ENCODE assay signal across 9 cellular contexts in genomic region chr7:2811476-2812118, GRCh38. TPM values are rescaled to one million over a fixed set of nuclear protein-coding genes. Genes with fewer than 3 reads are reported as not detected.
DNase-seq lines count a peak whose midpoint lies in the region; TF ChIP-seq lines count a peak whose summit lies in the region.
"Had no signal": no experiment of that assay in that cellular context is flagged by ENCODE, and none has a peak within 500 bp of the region (broad histone marks: within the 10 kb centered on the region; RNA-seq: fewer than 3 reads in every experiment).

No MANE protein-coding gene starts in this region.

- H3K4me2 ChIP-seq in skeletal muscle satellite cell (ENCODE audit: low read length) = peak overlapping the region; percentile 36

- no peaks in the 10 kb centered on the region; the same call in 1 of the 2 replicates for H3K36me3 ChIP-seq in iPS-20b (ENCODE audit: insufficient read depth, low read depth, low read length)
- H3K36me3 ChIP-seq in skeletal muscle satellite cell (ENCODE audit: insufficient read depth, low read length) = no peaks in the 10 kb centered on the region
- H3K36me3 ChIP-seq in WERI-Rb-1 = no peaks in the 10 kb centered on the region

- H3K4me3 ChIP-seq in cardiac fibroblast (replicated peaks in 1 of 2; ENCODE audit: low read depth in 2 of 2, low read length in 2 of 2) (peak overlapping the region; percentile 18 to 41), iPS-20b (ENCODE audit: low read length) (no peak overlapping the region), skeletal muscle satellite cell (ENCODE audit: low read length) (no peak overlapping the region), WERI-Rb-1 (ENCODE audit: low read depth, low read length) (no peak overlapping the region)

- H3K9ac ChIP-seq in iPS-20b (ENCODE audit: low read depth, low read length) = peak overlapping the region; percentile 18; the same call in 1 of the 2 replicates
- H3K9ac ChIP-seq in skeletal muscle satellite cell (ENCODE audit: low read depth, low read length) = peak overlapping the region; percentile 4

- TF ChIP-seq CTCF in cardiac fibroblast (IDR thresholded peaks at IDR 0.05; ENCODE audit: low read depth, low read length) (no peak), WERI-Rb-1 (IDR thresholded peaks at IDR 0.05; ENCODE audit: low read depth, low read length) (no peak), GM10266 (IDR thresholded peaks at IDR 0.05; ENCODE audit: control insufficient read depth, insufficient read depth, low read depth, missing control alignments) (no peak)

- H3K27ac ChIP-seq in iPS-20b (ENCODE audit: low read length) (no peak overlapping the region), WERI-Rb-1 (no peak overlapping the region)

- peak; percentile 59 for DNase-seq in HuH-7.5 (ENCODE audit: low spot score)
- DNase-seq in cardiac fibroblast (ENCODE audit: low read depth in 2 of 2) = peak; percentile 74 to 78
- no peak for DNase-seq in hippocampal formation (lab: John Stamatoyannopoulos, UW)
- no peak for DNase-seq in WERI-Rb-1
- DNase-seq in GM10266 (ENCODE audit: extremely low spot score) = no peak
- no peak for DNase-seq in activated CD4-positive, alpha-beta T cell treated with anti-CD3 and anti-CD28 coated beads for 48 hours
- DNase-seq: cortex of kidney had no signal

- H3K27me3 ChIP-seq in iPS-20b (ENCODE audit: insufficient read depth, low read length) (no peaks in the 10 kb centered on the region), skeletal muscle satellite cell (ENCODE audit: control insufficient read depth, insufficient read depth, low read length) (no peaks in the 10 kb centered on the region), WERI-Rb-1 (ENCODE audit: insufficient read depth, low read depth, severe bottlenecking) (no peaks in the 10 kb centered on the region)

- peaks cover 38% of the 10 kb centered on the region for H3K4me1 ChIP-seq in iPS-20b (ENCODE audit: insufficient read depth, low read length)
- peaks cover 39% of the 10 kb centered on the region for H3K4me1 ChIP-seq in skeletal muscle satellite cell (ENCODE audit: control insufficient read depth, insufficient read depth, low read length)

- H3K9me3 ChIP-seq in iPS-20b (ENCODE audit: insufficient read depth, low read depth, low read length) = no peaks in the 10 kb centered on the region
- H3K9me3 ChIP-seq in skeletal muscle satellite cell (replicated peaks; ENCODE audit: low read length) = no peaks in the 10 kb centered on the region
- H3K9me3 ChIP-seq in WERI-Rb-1 (ENCODE audit: severe bottlenecking) = no peaks in the 10 kb centered on the region

RNA-seq across cellular contexts. Expression of gene GNA12, which starts 32.5 kb away (rescaled TPM):
- total RNA-seq in skeletal muscle satellite cell (2012; rRNA removed) = 22.3 and 25.1 TPM in 2 replicates

Comparison
In these comparisons a context has a peak if more than half of its experiments do, and no peak if none do; other contexts are left out.
1. DNase-seq: peak in HuH-7.5 (single experiment) and cardiac fibroblast (2 of 2); none in hippocampal formation (0 of 2), WERI-Rb-1 (single experiment), GM10266 (single experiment) and activated CD4-positive, alpha-beta T cell treated with anti-CD3 and anti-CD28 coated beads for 48 hours (single experiment).
2. H3K4me3 ChIP-seq: peak in cardiac fibroblast (2 of 2); none in iPS-20b (single experiment), skeletal muscle satellite cell (single experiment) and WERI-Rb-1 (single experiment).